2 cellular contexts compared by ENCODE assay signal in genomic region chr21:34909492-34910292, GRCh38.
TF ChIP-seq lines count a peak whose summit lies in the region.

No MANE protein-coding gene starts in this region.

TF ChIP-seq in A549, 52 proteins besides CTCF, POLR2A, EP300 and RAD21 (continued from another document):
- TF ChIP-seq REST (IDR thresholded peaks at IDR 0.05): no peak
- no peak for TF ChIP-seq ELK1 (IDR thresholded peaks at IDR 0.05; ENCODE audit: low read depth, low read length)
- TF ChIP-seq HOXA7 (CRISPR knock-in tag; IDR thresholded peaks at IDR 0.05): no peak
- TF ChIP-seq NR3C1 (IDR thresholded peaks at IDR 0.05): no peak
- TF ChIP-seq CHD4 (IDR thresholded peaks at IDR 0.05; ENCODE audit: borderline replicate concordance): no peak
- no peak for TF ChIP-seq KDM1A (IDR thresholded peaks at IDR 0.05; ENCODE audit: low read depth)
- TF ChIP-seq USF2 (IDR thresholded peaks at IDR 0.05): no peak

TF ChIP-seq in SK-N-SH, 30 proteins besides CTCF, POLR2A, EP300 and RAD21 (continued from another document):
- TF ChIP-seq PBX3 (IDR thresholded peaks at IDR 0.05) (no peak), NRF1 (IDR thresholded peaks at IDR 0.05; ENCODE audit: low read depth, low read length) (no peak), GATA2 (CRISPR knock-in tag; IDR thresholded peaks at IDR 0.05) (no peak), USF2 (IDR thresholded peaks at IDR 0.05; ENCODE audit: borderline replicate concordance, low read depth, low read length) (no peak)
TF ChIP-seq in SK-N-SH: peak in this region for 0.
